22 cellular contexts compared by ENCODE assay signal in genomic region chr7:51367614-51367968, GRCh38. TPM values are rescaled to one million over a fixed set of nuclear protein-coding genes. Genes with fewer than 3 reads are reported as not detected.
"Had no signal": no experiment of that assay in that cellular context is flagged by ENCODE, and none has a peak within 500 bp of the region (broad histone marks: within the 10 kb centered on the region; RNA-seq: fewer than 3 reads in every experiment).

No MANE protein-coding gene starts in this region.

- H3K4me3 ChIP-seq: K562, SK-N-MC had no signal

- DNase-seq: activated CD4-positive, alpha-beta T cell treated with anti-CD3 and anti-CD28 coated beads, Interleukin-2, amount 50 U/mL, for 4 hours; activated effector memory CD4-positive, alpha-beta T cell treated with anti-CD3 and anti-CD28 coated beads, Interleukin-2, amount 50 U/mL, for 16 hours; activated naive CD4-positive, alpha-beta T cell; activated naive CD4-positive, alpha-beta T cell treated with anti-CD3 and anti-CD28 coated beads, Interleukin-2, amount 50 U/mL, for 16 hours; activated naive CD8-positive, alpha-beta T cell treated with anti-CD3 and anti-CD28 coated beads for 36 hours; activated T-cell treated with anti-CD3 and anti-CD28 coated beads, Interleukin-2, amount 50 U/mL, for 1 hour; amniotic stem cell; central memory CD4-positive, alpha-beta T cell; NCI-H2081 treated with DMSO at 0.1 percent for 48 hours; Right ventricle myocardium superior; T1000 had no signal

- H3K27ac ChIP-seq: brain microvascular endothelial cell, SK-N-MC had no signal

- H3K27me3 ChIP-seq: brain microvascular endothelial cell had no signal

- H3K36me3 ChIP-seq: brain microvascular endothelial cell had no signal

RNA-seq across cellular contexts. Expression of gene COBL, which starts 51.0 kb away (rescaled TPM):
- total RNA-seq: activated CD4-positive, alpha-beta T cell treated with anti-CD3 and anti-CD28 coated beads, Interleukin-2, amount 10 ng/mL, durations not matched to agents 24 days and 14 days; activated CD8-positive, alpha-beta memory T cell treated with anti-CD3 and anti-CD28 coated beads for 36 hours; activated CD8-positive, alpha-beta T cell treated with anti-CD3 and anti-CD28 coated beads for 36 hours; activated naive CD8-positive, alpha-beta T cell treated with anti-CD3 and anti-CD28 coated beads for 36 hours; activated T-cell treated with anti-CD3 and anti-CD28 coated beads, Interleukin-2, amount 50 U/mL, for 72 hours; activated T-helper 17 cell treated with anti-CD3 and anti-CD28 coated beads, Interleukin-2, amount 50 U/mL, for 72 hours; OCI-LY7; T-helper 1 cell treated with Interleukin-12 subunit alpha and Interleukin-12 subunit beta and Interleukin-4 antibody, amounts not matched to agents 30 ng/mL and 1 ng/mL, for 36 hours; T-helper 2 cell treated with Interferon-gamma antibody and Interleukin-4, amounts not matched to agents 100 ng/mL and 5 ng/mL, for 36 hours had no signal
